8 cellular contexts compared by ENCODE assay signal in genomic region chr2:64606495-64607363, GRCh38. TPM values are rescaled to one million over a fixed set of nuclear protein-coding genes. Genes with fewer than 3 reads are reported as not detected.
DNase-seq lines count a peak whose midpoint lies in the region; ATAC-seq and TF ChIP-seq lines count a peak whose summit lies in the region.

No MANE protein-coding gene starts in this region.

- no peak overlapping the region for H3K9ac ChIP-seq in BLaER1
- H3K9ac ChIP-seq in mesendoderm (ENCODE audit: low read length): peak overlapping the region; percentile 31

- H3K27me3 ChIP-seq in BLaER1 (peaks cover 37% of the 10 kb centered on the region), mesendoderm (ENCODE audit: insufficient read depth, low read length, poor library complexity) (no peaks in the 10 kb centered on the region)

- H4K5ac ChIP-seq in mesendoderm (ENCODE audit: low read length): no peak overlapping the region

- H4K8ac ChIP-seq in mesendoderm (ENCODE audit: low read depth, low read length): no peak overlapping the region

- H2BK15ac ChIP-seq in mesendoderm (replicated peaks; ENCODE audit: low read depth): no peak overlapping the region

- TF ChIP-seq CTCF in coronary artery (IDR thresholded peaks at IDR 0.05): no peak

- H2BK120ac ChIP-seq in mesendoderm (ENCODE audit: low read depth, low read length): no peak overlapping the region

- no CpG with 5 or more reads among the region's 21 CpGs for WGBS in mesendoderm (ENCODE audit: extremely low coverage, insufficient coverage, low lambda C conversion rate)

- H3K4me3 ChIP-seq in BLaER1: no peak overlapping the region
- H3K4me3 ChIP-seq in coronary artery: peak overlapping the region; percentile 35
- H3K4me3 ChIP-seq in mesendoderm (ENCODE audit: low read length): no peak overlapping the region

- H3K23ac ChIP-seq in mesendoderm (ENCODE audit: low read length): no peak overlapping the region

- no peak overlapping the region for H3K4ac ChIP-seq in mesendoderm (ENCODE audit: low read depth, low read length)

- ATAC-seq in GM19372 (IDR thresholded peaks at IDR 0.05; ENCODE audit: low read depth, unreplicated experiment) (peak; percentile 89), HG03460 (IDR thresholded peaks at IDR 0.05; ENCODE audit: unreplicated experiment) (peak; percentile 86)

- peak overlapping the region; percentile 62 for H3K56ac ChIP-seq in mesendoderm (ENCODE audit: low read length)

- no peaks in the 10 kb centered on the region for H4K20me1 ChIP-seq in BLaER1

- peak overlapping the region; percentile 45 for H3K4me2 ChIP-seq in BLaER1
- H3K4me2 ChIP-seq in mesendoderm (ENCODE audit: low read length): peak overlapping the region; percentile 49

- no peaks in the 10 kb centered on the region for H3K9me3 ChIP-seq in BLaER1

- H2AK5ac ChIP-seq in mesendoderm (ENCODE audit: low read length): no peak overlapping the region

- peaks cover 29% of the 10 kb centered on the region for H3K4me1 ChIP-seq in BLaER1
- no peaks in the 10 kb centered on the region for H3K4me1 ChIP-seq in mesendoderm (ENCODE audit: control insufficient read depth, low read depth, low read length)

- H3K36me3 ChIP-seq in BLaER1 (no peaks in the 10 kb centered on the region), mesendoderm (ENCODE audit: control insufficient read depth, insufficient read depth, low read length) (no peaks in the 10 kb centered on the region)

- H3K79me1 ChIP-seq in mesendoderm (ENCODE audit: low read length): no peaks in the 10 kb centered on the region

- no peaks in the 10 kb centered on the region for H3K79me2 ChIP-seq in mesendoderm (ENCODE audit: control insufficient read depth, insufficient read depth, low read length)

- H3K27ac ChIP-seq in BLaER1 (no peak overlapping the region), coronary artery (peak overlapping the region; percentile 23 to 30), mesendoderm (ENCODE audit: low read depth, low read length) (no peak overlapping the region)

- no peak overlapping the region for H2BK5ac ChIP-seq in mesendoderm (ENCODE audit: low read length)

- DNase-seq in activated CD4-positive, CD25-positive, alpha-beta regulatory T cell treated with anti-CD3 and anti-CD28 coated beads, Interleukin-2, amount 50 U/mL, for 72 hours: peak; percentile 83
- peak; percentile 88 for DNase-seq in coronary artery (ENCODE audit: low spot score)
- peak; percentile 88 for DNase-seq in mesendoderm
- DNase-seq in stimulated activated CD8-positive, alpha-beta memory T cell treated with anti-CD3 and anti-CD28 coated beads, Interleukin-4, amount 100 ng/mL, for 1 hour (ENCODE audit: low read depth in 2 of 2, low spot score in 1 of 2): peak; percentile 58 to 73
- DNase-seq in dermis blood vessel endothelial cell: no peak

- no peak overlapping the region for H3K18ac ChIP-seq in mesendoderm (ENCODE audit: low read length)

RNA-seq across cellular contexts. Expression of gene SERTAD2, which starts 47.0 kb away (rescaled TPM):
- polyA plus RNA-seq in mesendoderm (2013, experiment 1 of 2): 9.4 TPM
- 9.0 TPM for polyA plus RNA-seq in mesendoderm (2013, experiment 2 of 2)
- total RNA-seq in dermis blood vessel endothelial cell: 6.6 and 9.5 TPM in 2 replicates

Comparison
In these comparisons a context has a peak if more than half of its experiments do, and no peak if none do; other contexts are left out.
1. H3K27ac ChIP-seq: peak in coronary artery (2 of 2); none in BLaER1 (single experiment) and mesendoderm (single experiment).